Comparison of ENCODE assay signal across 26 cellular contexts in the genomic region with DNA sequence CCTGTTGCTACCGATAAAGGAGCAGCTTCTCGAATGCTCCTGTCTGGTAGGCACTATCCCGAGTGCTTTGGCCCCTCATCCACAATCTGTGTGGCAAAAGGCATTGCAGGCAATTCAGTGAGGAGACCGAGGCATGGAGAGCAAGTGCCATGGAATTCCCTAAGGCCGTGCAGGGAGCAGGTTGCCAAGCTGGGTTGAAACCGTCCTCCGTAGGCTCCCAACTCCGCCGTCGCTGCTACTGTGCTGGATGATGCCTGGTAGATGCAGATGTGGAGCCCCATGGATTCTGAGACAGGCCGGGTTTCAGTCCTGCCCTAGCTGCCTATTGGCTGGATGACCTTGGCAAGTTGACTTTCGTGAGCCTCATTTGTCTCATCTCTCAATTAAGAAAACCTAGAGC.
DNase-seq lines count a peak whose midpoint lies in the region; ATAC-seq, FAIRE-seq and TF ChIP-seq lines count a peak whose summit lies in the region.
"Had no signal": no experiment of that assay in that cellular context is flagged by ENCODE, and none has a peak within 500 bp of the region (broad histone marks: within the 10 kb centered on the region; RNA-seq: fewer than 3 reads in every experiment).

No MANE protein-coding gene starts in this region.

- H2BK5ac ChIP-seq in neuronal stem cell (ENCODE audit: low read length): no peak overlapping the region

- TF ChIP-seq CTCF in SK-N-SH (IDR thresholded peaks at IDR 0.05): no peak
- TF ChIP-seq CTCF in astrocyte (IDR thresholded peaks at IDR 0.05; ENCODE audit: insufficient read depth, low read depth, low read length): no peak

- no peak overlapping the region for H4K91ac ChIP-seq in neuronal stem cell (ENCODE audit: low read depth, low read length, poor library complexity)

- ATAC-seq in SK-N-SH treated with all-trans-retinoic acid at 6 μM for 48 hours (no peak; the same call in 2 of the 3 replicates), HG03565 (IDR thresholded peaks at IDR 0.05; ENCODE audit: unreplicated experiment) (no peak)
- no peak for ATAC-seq in natural killer cell treated with Interleukin-12 subunit alpha and Interleukin-12 subunit beta and Interleukin-15 and Interleukin-18, amount 100 ng/mL, for 72 hours
- ATAC-seq: PC-3 had no signal

- no peak overlapping the region for H2AK5ac ChIP-seq in neuronal stem cell (ENCODE audit: low read depth, low read length)

- H3K9me3 ChIP-seq in SK-N-SH (no peaks in the 10 kb centered on the region), astrocyte (ENCODE audit: insufficient read depth, low read depth, low read length) (no peaks in the 10 kb centered on the region), neuronal stem cell (replicated peaks in 1 of 2; ENCODE audit: control insufficient read depth in 2 of 2, insufficient read depth in 1 of 2, low read depth in 1 of 2, low read length in 2 of 2) (no peaks in the 10 kb centered on the region)

- H3K79me2 ChIP-seq in SK-N-SH (ENCODE audit: insufficient read depth) (peaks cover 97% of the 10 kb centered on the region), astrocyte (ENCODE audit: insufficient read depth, low read length) (peaks cover 80% of the 10 kb centered on the region)

- H2AFZ ChIP-seq in SK-N-SH (ENCODE audit: low read depth) (no peak overlapping the region), astrocyte (ENCODE audit: low read depth, low read length) (no peak overlapping the region), neuronal stem cell (ENCODE audit: low read length) (no peak overlapping the region)

- no peak for FAIRE-seq in astrocyte (lab: Jason Lieb, UNC)
- FAIRE-seq: GM18507 had no signal

- no peak overlapping the region for H2BK120ac ChIP-seq in neuronal stem cell (ENCODE audit: low read depth, low read length)

- no peak overlapping the region for H3K23ac ChIP-seq in neuronal stem cell (ENCODE audit: low read depth, low read length, poor library complexity)

- H3K9me2 ChIP-seq in SK-N-SH: no peaks in the 10 kb centered on the region

- H3K79me1 ChIP-seq in neuronal stem cell (ENCODE audit: low read depth, low read length): no peaks in the 10 kb centered on the region

- peaks cover 69% of the 10 kb centered on the region for H4K20me1 ChIP-seq in SK-N-SH (ENCODE audit: insufficient read depth)
- peaks cover 51% of the 10 kb centered on the region for H4K20me1 ChIP-seq in astrocyte (ENCODE audit: insufficient read depth, low read length)

- no peak overlapping the region for H2BK12ac ChIP-seq in neuronal stem cell (ENCODE audit: low read length)

- no peak overlapping the region for H3K4me3 Mint-ChIP-seq in astrocyte (ENCODE audit: unreplicated experiment)
- H3K4me3 Mint-ChIP-seq in natural killer cell treated with Interleukin-12 subunit alpha and Interleukin-12 subunit beta and Interleukin-15 and Interleukin-18, amount 100 ng/mL, for 72 hours: no peak overlapping the region
- H3K4me3 Mint-ChIP-seq: B cell; CD4-positive, alpha-beta T cell had no signal

- no peaks in the 10 kb centered on the region for H3K9me3 Mint-ChIP-seq in astrocyte (ENCODE audit: unreplicated experiment)
- no peaks in the 10 kb centered on the region for H3K9me3 Mint-ChIP-seq in natural killer cell treated with Interleukin-12 subunit alpha and Interleukin-12 subunit beta and Interleukin-15 and Interleukin-18, amount 100 ng/mL, for 72 hours
- H3K9me3 Mint-ChIP-seq: CD4-positive, alpha-beta T cell had no signal

- 97% methylated on average over 12 of the region's 12 CpGs for WGBS in SK-N-SH (ENCODE audit: low lambda C conversion rate)
- WGBS in neuronal stem cell (ENCODE audit: extremely low coverage in 2 of 2, insufficient read length in 2 of 2, insufficient replicate concordance in 1 of 2), 2 donors: no CpG with 5 or more reads among the region's 12 CpGs

- H3K27ac ChIP-seq in SK-N-SH (ENCODE audit: low read depth in 2 of 2, low read length in 1 of 2) (peak overlapping the region in 1 of 2 experiments; percentile 54; a peak in 3 of 4 replicates), astrocyte (ENCODE audit: low read depth, low read length) (peak overlapping the region; percentile 55), neuronal stem cell (replicated peaks; ENCODE audit: low read length) (no peak overlapping the region)
- H3K27ac ChIP-seq: 22Rv1, HL-60 had no signal

- peaks cover 50% of the 10 kb centered on the region for H3K4me1 Mint-ChIP-seq in astrocyte (ENCODE audit: low read depth, unreplicated experiment)
- H3K4me1 Mint-ChIP-seq in natural killer cell treated with Interleukin-12 subunit alpha and Interleukin-12 subunit beta and Interleukin-15 and Interleukin-18, amount 100 ng/mL, for 72 hours (ENCODE audit: low read depth in 2 of 2): no peaks in the 10 kb centered on the region
- H3K4me1 Mint-ChIP-seq: B cell had no signal

- POLR2A ChIA-PET in SK-N-SH (lab: Yijun Ruan, JAX): no interaction called here

- H3K4me1 ChIP-seq in SK-N-SH (ENCODE audit: control insufficient read depth in 1 of 2, insufficient read depth in 2 of 2, low read depth in 1 of 2, low read length in 1 of 2) (peaks cover 52 to 55% of the 10 kb centered on the region in 2 experiments), astrocyte (ENCODE audit: insufficient read depth, low read length) (peaks cover 43% of the 10 kb centered on the region), neuronal stem cell (ENCODE audit: control insufficient read depth in 2 of 2, insufficient read depth in 1 of 2, low read depth in 1 of 2, low read length in 2 of 2) (peaks cover 9 to 10% of the 10 kb centered on the region in 2 donors)

- H3K14ac ChIP-seq in neuronal stem cell (ENCODE audit: low read length): no peak overlapping the region

- no peak overlapping the region for H2BK15ac ChIP-seq in neuronal stem cell (ENCODE audit: low read length)

- H3K27me3 Mint-ChIP-seq in astrocyte (ENCODE audit: low read depth, unreplicated experiment): peaks cover 3% of the 10 kb centered on the region
- peaks cover 24 to 45% of the 10 kb centered on the region in 2 donors for H3K27me3 Mint-ChIP-seq in natural killer cell treated with Interleukin-12 subunit alpha and Interleukin-12 subunit beta and Interleukin-15 and Interleukin-18, amount 100 ng/mL, for 72 hours

- H3K4ac ChIP-seq in neuronal stem cell (ENCODE audit: low read length): no peak overlapping the region

- H4K8ac ChIP-seq in neuronal stem cell (ENCODE audit: low read depth, low read length): no peak overlapping the region

- intact Hi-C loops in head of caudate nucleus (cut with DNase I): no loop called here

- H3K36me3 ChIP-seq in SK-N-SH (replicated peaks in 1 of 2; ENCODE audit: control insufficient read depth in 1 of 2, insufficient read depth in 2 of 2, low read length in 1 of 2) (peaks cover 6 to 17% of the 10 kb centered on the region in 2 experiments), astrocyte (ENCODE audit: insufficient read depth, low read length) (no peaks in the 10 kb centered on the region), neuronal stem cell (replicated peaks in 1 of 2; ENCODE audit: control insufficient read depth in 2 of 2, insufficient read depth in 2 of 2, low read length in 2 of 2) (no peaks in the 10 kb centered on the region)

- H3K4me2 ChIP-seq in SK-N-SH (peak overlapping the region; percentile 38; the same call in 1 of the 2 replicates), astrocyte (ENCODE audit: low read length) (peak overlapping the region; percentile 66), neuronal stem cell (ENCODE audit: insufficient read depth, low read length, poor library complexity, severe bottlenecking) (no peak overlapping the region)

- CTCF ChIA-PET in SK-N-SH (lab: Yijun Ruan, JAX): interaction anchor here (1.5 to 1.8 kb wide), 2 partner anchors 151 to 316 kb away, joined by 4 to 8 read pairs; no protein-coding TSS in a partner anchor

- H3K27me3 ChIP-seq in SK-N-SH (ENCODE audit: insufficient read depth) (no peaks in the 10 kb centered on the region), astrocyte (ENCODE audit: insufficient read depth, low read length) (no peaks in the 10 kb centered on the region), neuronal stem cell (ENCODE audit: control insufficient read depth in 3 of 3, insufficient read depth in 3 of 3, low read depth in 1 of 3, low read length in 3 of 3) (no peaks in the 10 kb centered on the region)

- TF ChIP-seq EP300 in SK-N-SH (IDR thresholded peaks at IDR 0.05; ENCODE audit: borderline replicate concordance in 1 of 2, low read depth in 1 of 2, low read length in 1 of 2): no peak

- no peak overlapping the region for H3K9ac ChIP-seq in SK-N-SH
- H3K9ac ChIP-seq in astrocyte (ENCODE audit: low read length): peak overlapping the region; percentile 34
- no peak overlapping the region for H3K9ac ChIP-seq in neuronal stem cell (ENCODE audit: low read depth, low read length, poor library complexity)

- no peaks in the 10 kb centered on the region for H3K36me3 Mint-ChIP-seq in astrocyte (ENCODE audit: low read depth, unreplicated experiment)
- H3K36me3 Mint-ChIP-seq in natural killer cell treated with Interleukin-12 subunit alpha and Interleukin-12 subunit beta and Interleukin-15 and Interleukin-18, amount 100 ng/mL, for 72 hours: no peaks in the 10 kb centered on the region

- H3K27ac Mint-ChIP-seq in astrocyte (ENCODE audit: unreplicated experiment): no peak overlapping the region
- H3K27ac Mint-ChIP-seq in natural killer cell treated with Interleukin-12 subunit alpha and Interleukin-12 subunit beta and Interleukin-15 and Interleukin-18, amount 100 ng/mL, for 72 hours: no peak overlapping the region
- H3K27ac Mint-ChIP-seq: B cell; CD4-positive, alpha-beta T cell had no signal

- peak overlapping the region; percentile 45 for H3K18ac ChIP-seq in neuronal stem cell (ENCODE audit: low read length)

- H3F3A ChIP-seq in SK-N-SH (replicated peaks; ENCODE audit: insufficient read depth): peaks cover 27% of the 10 kb centered on the region

- no peak for TF ChIP-seq RAD21 in SK-N-SH (IDR thresholded peaks at IDR 0.05; ENCODE audit: low read length)

- no peak overlapping the region for H3K4me3 ChIP-seq in SK-N-SH (ENCODE audit: low read depth in 2 of 2, low read length in 1 of 2)
- H3K4me3 ChIP-seq in astrocyte (ENCODE audit: insufficient read depth, low read depth, low read length): no peak overlapping the region
- H3K4me3 ChIP-seq in neuronal stem cell (ENCODE audit: low read length in 2 of 2): no peak overlapping the region

- no peak for DNase-seq in SK-N-SH
- no peak for DNase-seq in astrocyte (ENCODE audit: low read depth)
- no peak for DNase-seq in neuronal stem cell (ENCODE audit: low spot score)
- no peak for DNase-seq in natural killer cell treated with Interleukin-12 subunit alpha and Interleukin-12 subunit beta and Interleukin-15 and Interleukin-18, amount 100 ng/mL, for 72 hours (ENCODE audit: low spot score)
- no peak for DNase-seq in C1 segment of cervical spinal cord (lab: John Stamatoyannopoulos, UW)
- DNase-seq in head of caudate nucleus: no peak
- DNase-seq: CD4-positive, alpha-beta T cell; COR-L47; DMS53; HCEC 1CT; NCI-H1092; NCI-H1417 treated with DMSO at 0.1 percent for 48 hours; NCI-H187; NCI-H446; NCI-H524 treated with DMSO at 0.1 percent for 48 hours; NCI-H82; NK-92 treated with Interleukin-12 subunit alpha and Interleukin-12 subunit beta, amount 100 ng/mL, for 24 hours; PC-3; SHP77; SW 1271 had no signal

TF ChIP-seq in SK-N-SH, 30 proteins besides CTCF, POLR2A, EP300 and RAD21 (continues in another document):
- no peak for TF ChIP-seq RXRA (IDR thresholded peaks at IDR 0.05; ENCODE audit: borderline replicate concordance, low read depth)

TF ChIP-seq in SK-N-SH treated with all-trans-retinoic acid at 6 μM for 48 hours, 23 proteins besides CTCF, POLR2A, EP300 and RAD21 (continues in another document):
- no peak for TF ChIP-seq ZFP30 (CRISPR knock-in tag; IDR thresholded peaks at IDR 0.05)
- TF ChIP-seq CSDC2 (CRISPR knock-in tag; IDR thresholded peaks at IDR 0.05): no peak
